Comparison of ENCODE assay signal across 10 cellular contexts in the genomic region with DNA sequence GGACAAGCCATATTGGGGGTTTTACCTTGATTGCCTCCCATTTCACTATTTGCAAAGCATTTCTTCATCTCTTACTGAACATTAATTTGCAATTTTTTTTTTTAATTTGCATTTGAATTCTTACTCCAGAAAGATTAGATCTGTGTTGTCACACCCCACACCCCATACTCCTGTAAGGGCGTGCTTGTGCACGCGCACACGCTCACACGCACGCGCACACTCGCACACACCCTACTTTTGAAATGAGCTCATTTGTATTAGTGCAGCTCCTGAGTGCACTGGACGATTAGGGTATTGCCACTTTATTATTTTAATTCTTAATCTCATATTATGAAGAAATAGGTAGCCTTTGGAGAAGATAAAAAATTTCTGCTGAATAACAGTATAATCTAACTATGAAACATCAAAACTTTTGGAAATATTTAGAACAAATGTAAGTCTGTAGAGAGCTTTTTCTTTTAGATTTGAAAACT. TPM values are rescaled to one million over a fixed set of nuclear protein-coding genes. Genes with fewer than 3 reads are reported as not detected.
DNase-seq lines count a peak whose midpoint lies in the region; ATAC-seq, FAIRE-seq and TF ChIP-seq lines count a peak whose summit lies in the region.
"Not testable (repeated sequence)": the region's sequence is repeated elsewhere in the genome, so short reads cannot be mapped to it uniquely, and the experiment has no call there.
"Had no signal": no experiment of that assay in that cellular context is flagged by ENCODE, and none has a peak within 500 bp of the region (broad histone marks: within the 10 kb centered on the region; RNA-seq: fewer than 3 reads in every experiment).

No MANE protein-coding gene starts in this region.

- not testable (repeated sequence) for H3K36me3 Mint-ChIP-seq in activated naive CD8-positive, alpha-beta T cell; naive thymus-derived CD4-positive, alpha-beta T cell

- H3K4me3 ChIP-seq in BLaER1 treated with 17β-estradiol and CSF1 and Interleukin-3, amounts not matched to agents 10 nM and 100 nM, result peak overlapping the region; percentile 67 to 76 (median 72); a peak in 13 of 20 replicates
- H3K4me3 ChIP-seq in MG63 (peak overlapping the region; percentile 29), mammary epithelial cell (replicated peaks in 1 of 3; ENCODE audit: insufficient read depth in 1 of 3, low read depth in 2 of 3, low read length in 3 of 3) (peak overlapping the region in 2 of 3 experiments; percentile 36 to 40)
- H3K4me3 ChIP-seq in naive thymus-derived CD4-positive, alpha-beta T cell (ENCODE audit: low read length), result not testable (repeated sequence)

- ATAC-seq in foreskin keratinocyte, result peak; percentile 38
- peak; percentile 54 for ATAC-seq in naive thymus-derived CD4-positive, alpha-beta T cell
- not testable (repeated sequence) for ATAC-seq in stimulated activated naive CD8-positive, alpha-beta T cell treated with anti-CD3 and anti-CD28 coated beads, Interleukin-15, amount 100 ng/mL, for 72 hours

- POLR2A ChIA-PET in naive thymus-derived CD4-positive, alpha-beta T cell (lab: Charles Lee), result not testable (repeated sequence)

- peaks cover 0 to 24% (median 14%) of the 10 kb centered on the region in 11 experiments; a peak in 15 of 22 replicates for H3K9me3 ChIP-seq in BLaER1 treated with 17β-estradiol and CSF1 and Interleukin-3, amounts not matched to agents 10 nM and 100 nM (replicated peaks in 1 of 11)
- H3K9me3 ChIP-seq in MG63; mammary epithelial cell (replicated peaks; ENCODE audit: insufficient read depth, low read length); naive thymus-derived CD4-positive, alpha-beta T cell (ENCODE audit: control insufficient read depth in 2 of 3, low read length in 3 of 3): not testable (repeated sequence)

- H2AFZ ChIP-seq in mammary epithelial cell (ENCODE audit: low read depth, low read length), result not testable (repeated sequence)

- TSS peak; percentile 26 for BruUV-seq in mammary epithelial cell (replicated peaks; lab: Mats Ljungman, UMichigan)

- TF ChIP-seq CTCF in mammary epithelial cell (conservative IDR thresholded peaks at IDR 0.05 in 1 of 2, IDR thresholded peaks at IDR 0.05 in 1 of 2; ENCODE audit: extremely low read depth in 1 of 2, insufficient read depth in 1 of 2, low read depth in 1 of 2, low read length in 2 of 2); foreskin keratinocyte (conservative IDR thresholded peaks at IDR 0.05): not testable (repeated sequence)

- CTCF ChIA-PET in mammary epithelial cell (lab: Charles Lee; ENCODE audit: low non-redundant PET); naive thymus-derived CD4-positive, alpha-beta T cell (lab: Charles Lee): not testable (repeated sequence)

- peaks cover 36% of the 10 kb centered on the region for H3K27me3 Mint-ChIP-seq in activated naive CD8-positive, alpha-beta T cell
- peaks cover 9 to 59% (median 49%) of the 10 kb centered on the region in 5 donors for H3K27me3 Mint-ChIP-seq in naive thymus-derived CD4-positive, alpha-beta T cell
- H3K27me3 Mint-ChIP-seq in stimulated activated naive CD8-positive, alpha-beta T cell treated with anti-CD3 and anti-CD28 coated beads, Interleukin-15, amount 100 ng/mL, for 72 hours, result peaks cover 38% of the 10 kb centered on the region

- peak; percentile 63 for FAIRE-seq in GM18507 (lab: Jason Lieb, UNC)

- intact Hi-C loops in mammary epithelial cell (cut with micrococcal nuclease); naive thymus-derived CD4-positive, alpha-beta T cell (cut with micrococcal nuclease): not testable (repeated sequence)

- not testable (repeated sequence) for H3K27ac ChIP-seq in BLaER1 treated with 17β-estradiol and CSF1 and Interleukin-3, amounts not matched to agents 10 nM and 100 nM; mammary epithelial cell (ENCODE audit: insufficient read depth, low read depth, low read length); foreskin keratinocyte; naive thymus-derived CD4-positive, alpha-beta T cell (ENCODE audit: low read depth, low read length)

- peaks cover 3 to 15% (median 11%) of the 10 kb centered on the region in 10 experiments; a peak in 11 of 20 replicates for H3K4me1 ChIP-seq in BLaER1 treated with 17β-estradiol and CSF1 and Interleukin-3, amounts not matched to agents 10 nM and 100 nM
- not testable (repeated sequence) for H3K4me1 ChIP-seq in mammary epithelial cell (ENCODE audit: insufficient read depth, low read length); foreskin keratinocyte; naive thymus-derived CD4-positive, alpha-beta T cell (ENCODE audit: control insufficient read depth in 2 of 2, insufficient read depth in 2 of 2, low read length in 2 of 2)

- H3K36me3 ChIP-seq in BLaER1 treated with 17β-estradiol and CSF1 and Interleukin-3, amounts not matched to agents 10 nM and 100 nM; MG63; mammary epithelial cell (ENCODE audit: insufficient read depth, low read length); naive thymus-derived CD4-positive, alpha-beta T cell (ENCODE audit: control insufficient read depth in 2 of 3, insufficient read depth in 3 of 3, low read length in 3 of 3): not testable (repeated sequence)

- WGBS in mammary epithelial cell (ENCODE audit: low coverage, missing lambda C conversion rate), result 0% methylated on average over 1 of the region's 9 CpGs

- peak overlapping the region; percentile 74 to 88 (median 78); a peak in 21 of 22 replicates for H3K4me2 ChIP-seq in BLaER1 treated with 17β-estradiol and CSF1 and Interleukin-3, amounts not matched to agents 10 nM and 100 nM
- H3K4me2 ChIP-seq in mammary epithelial cell (ENCODE audit: insufficient read depth, low read depth, low read length), result peak overlapping the region; percentile 64

- peaks cover 18% of the 10 kb centered on the region for H3K4me1 Mint-ChIP-seq in activated naive CD8-positive, alpha-beta T cell (ENCODE audit: low read depth)
- H3K4me1 Mint-ChIP-seq in naive thymus-derived CD4-positive, alpha-beta T cell, result peaks cover 0 to 20% (median 11%) of the 10 kb centered on the region in 7 donors
- H3K4me1 Mint-ChIP-seq in stimulated activated naive CD8-positive, alpha-beta T cell treated with anti-CD3 and anti-CD28 coated beads, Interleukin-15, amount 100 ng/mL, for 72 hours, result peaks cover 10% of the 10 kb centered on the region

- dilution Hi-C loops in mammary epithelial cell (cut with HindIII; ENCODE audit: low sequenced_read_pairs), result not testable (repeated sequence)

- in situ Hi-C loops in mammary epithelial cell (cut with MboI; ENCODE audit: low sequenced_read_pairs in 2 of 2), result not testable (repeated sequence)

- peaks cover 0 to 25% (median 15%) of the 10 kb centered on the region in 11 experiments; a peak in 14 of 22 replicates for H4K20me1 ChIP-seq in BLaER1 treated with 17β-estradiol and CSF1 and Interleukin-3, amounts not matched to agents 10 nM and 100 nM
- H4K20me1 ChIP-seq in mammary epithelial cell (ENCODE audit: insufficient read depth, low read length), result not testable (repeated sequence)

- H3K27me3 ChIP-seq in BLaER1 treated with 17β-estradiol and CSF1 and Interleukin-3, amounts not matched to agents 10 nM and 100 nM, result peaks cover 36 to 59% (median 55%) of the 10 kb centered on the region in 11 experiments
- not testable (repeated sequence) for H3K27me3 ChIP-seq in MG63; mammary epithelial cell (ENCODE audit: insufficient read depth, low read length); foreskin keratinocyte; naive thymus-derived CD4-positive, alpha-beta T cell (ENCODE audit: control insufficient read depth in 2 of 2, insufficient read depth in 2 of 2, low read length in 2 of 2)

- H3K9me3 Mint-ChIP-seq in activated naive CD8-positive, alpha-beta T cell (ENCODE audit: low read depth); naive thymus-derived CD4-positive, alpha-beta T cell; stimulated activated naive CD8-positive, alpha-beta T cell treated with anti-CD3 and anti-CD28 coated beads, Interleukin-15, amount 100 ng/mL, for 72 hours: not testable (repeated sequence)

- not testable (repeated sequence) for DNase-seq in GM18507 (ENCODE audit: extremely low spot score, insufficient read length, low read depth); MG63; mammary epithelial cell; foreskin keratinocyte; naive thymus-derived CD4-positive, alpha-beta T cell; stimulated activated naive CD8-positive, alpha-beta T cell treated with anti-CD3 and anti-CD28 coated beads, Interleukin-15, amount 100 ng/mL, for 72 hours

- peak overlapping the region in 1 of 11 experiments; percentile 84; a peak in 1 of 22 replicates for H3K9ac ChIP-seq in BLaER1 treated with 17β-estradiol and CSF1 and Interleukin-3, amounts not matched to agents 10 nM and 100 nM
- H3K9ac ChIP-seq in mammary epithelial cell (ENCODE audit: insufficient read depth, low read length), result not testable (repeated sequence)

- peak overlapping the region; percentile 79 for H3K4me3 Mint-ChIP-seq in activated naive CD8-positive, alpha-beta T cell
- H3K4me3 Mint-ChIP-seq in naive thymus-derived CD4-positive, alpha-beta T cell, result peak overlapping the region in 5 of 10 donors; percentile 48 to 83 (median 55)
- H3K4me3 Mint-ChIP-seq in stimulated activated naive CD8-positive, alpha-beta T cell treated with anti-CD3 and anti-CD28 coated beads, Interleukin-15, amount 100 ng/mL, for 72 hours, result peak overlapping the region; percentile 15 to 72

- H3K79me2 ChIP-seq in mammary epithelial cell (ENCODE audit: insufficient read depth, low read length), result peaks cover 37% of the 10 kb centered on the region

- not testable (repeated sequence) for H3K27ac Mint-ChIP-seq in activated naive CD8-positive, alpha-beta T cell; naive thymus-derived CD4-positive, alpha-beta T cell; stimulated activated naive CD8-positive, alpha-beta T cell treated with anti-CD3 and anti-CD28 coated beads, Interleukin-15, amount 100 ng/mL, for 72 hours

RNA-seq across cellular contexts. Expression of a gene that starts 11.2 kb away (rescaled TPM):
- total RNA-seq in MG63 (2014; rRNA removed; shearing (Covaris generic); ENCODE audit: low replicate concordance), result not detected in 2 replicates
- not detected for total RNA-seq in mammary epithelial cell
- polyA plus RNA-seq in mammary epithelial cell, result not detected
- not detected for polyA minus RNA-seq in mammary epithelial cell
- total RNA-seq in foreskin keratinocyte, result not detected in 2 replicates
- polyA plus RNA-seq in foreskin keratinocyte, result not detected in 2 replicates
- total RNA-seq in naive thymus-derived CD4-positive, alpha-beta T cell, result not detected
- not detected for polyA plus RNA-seq in naive thymus-derived CD4-positive, alpha-beta T cell
- total RNA-seq: GM23248, H9 had no signal
- polyA plus RNA-seq: GM23248 had no signal
